Comparison of ENCODE assay signal across 19 cellular contexts in the genomic region with DNA sequence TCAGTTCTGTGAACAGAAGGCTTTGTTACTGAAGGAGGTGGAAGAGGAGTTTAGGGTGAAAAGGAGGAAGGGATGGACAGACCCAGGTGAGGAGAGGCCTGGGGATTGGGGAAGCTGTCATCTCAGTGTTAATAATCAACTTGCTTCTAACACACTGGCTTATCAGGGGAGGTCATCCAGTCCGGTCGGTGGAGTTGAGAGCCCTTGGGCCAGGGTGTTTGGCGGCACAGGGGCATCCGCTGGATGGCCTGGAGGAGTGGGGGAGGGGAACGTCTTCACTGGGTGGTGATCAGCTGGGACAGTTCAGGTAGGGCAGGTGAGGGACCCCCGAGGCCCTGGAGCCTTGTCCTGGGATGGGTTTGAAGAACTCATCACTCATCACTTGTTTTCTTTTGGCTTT. TPM values are rescaled to one million over a fixed set of nuclear protein-coding genes. Genes with fewer than 3 reads are reported as not detected.
"Had no signal": no experiment of that assay in that cellular context is flagged by ENCODE, and none has a peak within 500 bp of the region (broad histone marks: within the 10 kb centered on the region; RNA-seq: fewer than 3 reads in every experiment).

No MANE protein-coding gene starts in this region.

- DNase-seq: activated CD8-positive, alpha-beta memory T cell treated with anti-CD3 and anti-CD28 coated beads for 24 hours; activated CD8-positive, alpha-beta memory T cell treated with anti-CD3 and anti-CD28 coated beads, Interleukin-2, amount 50 U/mL, for 48 hours; activated gamma-delta T cell; effector CD8-positive, alpha-beta T cell; heart left ventricle; kidney; left ventricle myocardium inferior; mesendoderm; naive thymus-derived CD8-positive, alpha-beta T cell; T-helper 1 cell; T1000 had no signal

- H3K9me3 Mint-ChIP-seq: dendritic cell treated with granulocyte-macrophage colony-stimulating factor and Interleukin-4, amounts not matched to agents 40 ng/mL and 50 ng/mL, for 4 days; naive thymus-derived CD8-positive, alpha-beta T cell had no signal

- H3K27ac ChIP-seq: esophagus muscularis mucosa, gastroesophageal sphincter, heart left ventricle, left ventricle myocardium inferior, thoracic aorta had no signal

- H3K9me3 ChIP-seq: esophagus muscularis mucosa, gastroesophageal sphincter, heart left ventricle, left ventricle myocardium inferior, thoracic aorta had no signal

- H3K27me3 ChIP-seq: esophagus muscularis mucosa, gastroesophageal sphincter, heart left ventricle had no signal

- H3K27ac Mint-ChIP-seq: activated naive CD8-positive, alpha-beta T cell; dendritic cell treated with granulocyte-macrophage colony-stimulating factor and Interleukin-4, amounts not matched to agents 40 ng/mL and 50 ng/mL, for 4 days had no signal

- H3K27me3 Mint-ChIP-seq: activated naive CD8-positive, alpha-beta T cell; dendritic cell treated with granulocyte-macrophage colony-stimulating factor and Interleukin-4, amounts not matched to agents 40 ng/mL and 50 ng/mL, for 4 days; naive thymus-derived CD8-positive, alpha-beta T cell had no signal

- H3K4me1 ChIP-seq: esophagus muscularis mucosa, gastroesophageal sphincter, heart left ventricle had no signal

- H3K4me3 Mint-ChIP-seq: activated naive CD8-positive, alpha-beta T cell; dendritic cell treated with granulocyte-macrophage colony-stimulating factor and Interleukin-4, amounts not matched to agents 40 ng/mL and 50 ng/mL, for 4 days had no signal

- H3K4me3 ChIP-seq: esophagus muscularis mucosa, gastroesophageal sphincter, heart left ventricle, left ventricle myocardium inferior, thoracic aorta had no signal

- ATAC-seq: activated CD4-positive, CD25-positive, alpha-beta regulatory T cell treated with anti-CD3 and anti-CD28 coated beads, Interleukin-2, amount 50 U/mL, for 24 hours; gastroesophageal sphincter; heart left ventricle; naive thymus-derived CD8-positive, alpha-beta T cell had no signal

RNA-seq across cellular contexts. Expression of a gene that starts 33.9 kb away (rescaled TPM):
- total RNA-seq: endothelial cell of umbilical vein; esophagus muscularis mucosa; heart left ventricle; left ventricle myocardium inferior; naive thymus-derived CD8-positive, alpha-beta T cell; skeletal muscle tissue had no signal
- polyA plus RNA-seq: endothelial cell of umbilical vein, heart left ventricle had no signal
